ENCODE assay signal across 9 cellular contexts in the genomic region with DNA sequence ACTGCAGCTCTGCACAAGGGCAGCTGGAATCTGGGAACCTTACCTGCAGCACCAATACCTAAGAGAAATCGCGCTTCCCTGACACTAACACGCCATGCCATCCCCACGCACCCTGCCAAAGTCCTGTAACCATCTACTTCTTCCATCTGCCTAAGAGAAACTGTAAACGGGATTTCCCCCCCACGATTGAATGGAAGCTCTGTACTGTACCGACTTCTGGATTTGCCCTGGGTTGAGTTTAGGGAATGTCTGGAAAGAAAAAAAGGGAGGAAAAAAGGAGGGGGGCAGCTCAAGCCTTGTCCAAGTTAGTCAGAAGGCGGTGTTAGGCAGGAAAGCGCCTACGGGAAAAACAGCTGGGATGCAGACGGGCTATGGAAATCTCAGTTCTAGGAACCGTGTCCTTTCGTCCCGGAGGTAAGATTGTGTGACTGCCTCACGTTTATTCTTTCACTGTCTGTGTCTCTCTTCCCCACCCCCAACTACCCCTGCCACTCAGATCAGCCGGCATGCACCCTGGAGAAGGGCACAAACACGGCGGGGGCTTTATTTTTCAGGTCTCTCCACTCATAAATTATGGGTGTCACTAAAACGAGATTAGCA.
DNase-seq lines count a peak whose midpoint lies in the region; ATAC-seq and TF ChIP-seq lines count a peak whose summit lies in the region.
"Had no signal": no experiment of that assay in that cellular context is flagged by ENCODE, and none has a peak within 500 bp of the region (broad histone marks: within the 10 kb centered on the region; RNA-seq: fewer than 3 reads in every experiment).

No MANE protein-coding gene starts in this region.

- POLR2A ChIA-PET in T-cell (lab: Charles Lee): interaction anchor here in 1 of 2 donors (0.8 kb wide), 1 partner anchor 19 kb away, joined by 3 read pairs; no protein-coding TSS in a partner anchor

- CTCF ChIA-PET in T-cell (lab: Charles Lee): interaction anchor here (0.9 to 1.6 kb wide), 3 partner anchors 9 to 50 kb away, joined by 3 to 5 read pairs (median 3); no protein-coding TSS in a partner anchor

- H3K4me3 ChIP-seq in heart left ventricle (peak overlapping the region; percentile 21 to 69 (median 56)), gastrocnemius medialis (peak overlapping the region; percentile 60 to 66 (median 64))

- H3K27ac Mint-ChIP-seq in T-cell: peak overlapping the region in 1 of 2 donors; percentile 48

- no peaks in the 10 kb centered on the region for H3K36me3 Mint-ChIP-seq in T-cell

- H3K9me3 Mint-ChIP-seq in T-cell: no peaks in the 10 kb centered on the region

- H3K9me3 ChIP-seq in heart left ventricle (no peaks in the 10 kb centered on the region), gastrocnemius medialis (no peaks in the 10 kb centered on the region)

- no peak for ATAC-seq in T-cell (replicated peaks in 1 of 4)
- ATAC-seq in heart left ventricle: peak in 3 of 4 donors; percentile 6 to 53 (median 32)
- ATAC-seq in gastrocnemius medialis: peak; percentile 20 to 39

- in situ Hi-C loops in gastrocnemius medialis (cut with MboI; ENCODE audit: low sequenced_read_pairs in 4 of 4): loop anchor here (10.0 to 25.0 kb wide), 8 partner anchors 426 to 976 kb away; no protein-coding TSS in a partner anchor

- H3K4me1 ChIP-seq in heart left ventricle: peaks cover 0 to 29% (median 8%) of the 10 kb centered on the region in 12 donors
- H3K4me1 ChIP-seq in gastrocnemius medialis: peaks cover 0 to 9% of the 10 kb centered on the region in 2 donors

- peaks cover 45 to 51% of the 10 kb centered on the region in 2 donors for H3K27me3 Mint-ChIP-seq in T-cell

- WGBS in heart left ventricle, 4 donors: 0 to 2% (median 1%) methylated on average over 19 of the region's 19 CpGs

- TF ChIP-seq POLR2A in heart left ventricle (IDR thresholded peaks at IDR 0.05) (no peak), gastrocnemius medialis (IDR thresholded peaks at IDR 0.05) (no peak)

- H3K27me3 ChIP-seq in heart left ventricle (peaks cover 0 to 83% (median 5%) of the 10 kb centered on the region in 9 donors), gastrocnemius medialis (peaks cover 0 to 10% (median 4%) of the 10 kb centered on the region in 3 donors)

- peak overlapping the region in 8 of 12 donors; percentile 3 to 90 (median 82) for H3K27ac ChIP-seq in heart left ventricle
- peak overlapping the region in 1 of 4 donors; percentile 50 for H3K27ac ChIP-seq in gastrocnemius medialis
- H3K27ac ChIP-seq: 22Rv1 had no signal

- peaks cover 28 to 36% (median 30%) of the 10 kb centered on the region in 3 donors for H3K4me1 Mint-ChIP-seq in T-cell

- no peaks in the 10 kb centered on the region for H3K36me3 ChIP-seq in heart left ventricle
- no peaks in the 10 kb centered on the region for H3K36me3 ChIP-seq in gastrocnemius medialis

- intact Hi-C loops in heart left ventricle (cut with DNase I) (loop anchor here (1.0 to 10.0 kb wide), 16 partner anchors 671 to 1288 kb away; no protein-coding TSS in a partner anchor), gastrocnemius medialis (cut with DNase I; ENCODE audit: low total_unique reads) (loop anchor here (1.0 to 10.0 kb wide), 5 partner anchors 672 to 961 kb away; no protein-coding TSS in a partner anchor)

- DNase-seq in DMS 273 (lab: John Stamatoyannopoulos, UW; ENCODE audit: unreplicated experiment) (peak; percentile 38), DMS 273 treated with DMSO at 0.1 percent for 48 hours (lab: John Stamatoyannopoulos, UW) (no peak), T-cell (no peak), heart left ventricle (peak in 2 of 5 donors; percentile 21 to 24), gastrocnemius medialis (no peak), H4 (ENCODE audit: low spot score) (no peak), HUDEP-2 (lab: John Stamatoyannopoulos, UW; ENCODE audit: unreplicated experiment in 76 of 76) (no peak)
- DNase-seq in stimulated activated CD4-positive, alpha-beta T cell treated with anti-CD3 and anti-CD28 coated beads, Interleukin-12 subunit alpha, Interleukin-12 subunit beta, amount 100 ng/mL, for 4 hours: no peak

- H3K4me3 Mint-ChIP-seq in T-cell: peak overlapping the region; percentile 61 to 78 (median 66)

- no peak for TF ChIP-seq CTCF in heart left ventricle (IDR thresholded peaks at IDR 0.05)
- TF ChIP-seq CTCF in gastrocnemius medialis (IDR thresholded peaks at IDR 0.05 in 4 of 5, conservative IDR thresholded peaks at IDR 0.05 in 1 of 5): no peak

Comparison
In these comparisons a context has a peak if more than half of its experiments do, and no peak if none do; other contexts are left out.
1. ATAC-seq: peak in heart left ventricle (3 of 4) and gastrocnemius medialis (2 of 2); none in T-cell (0 of 4).